Comparison of ENCODE assay signal across 1 cellular context in the genomic region with DNA sequence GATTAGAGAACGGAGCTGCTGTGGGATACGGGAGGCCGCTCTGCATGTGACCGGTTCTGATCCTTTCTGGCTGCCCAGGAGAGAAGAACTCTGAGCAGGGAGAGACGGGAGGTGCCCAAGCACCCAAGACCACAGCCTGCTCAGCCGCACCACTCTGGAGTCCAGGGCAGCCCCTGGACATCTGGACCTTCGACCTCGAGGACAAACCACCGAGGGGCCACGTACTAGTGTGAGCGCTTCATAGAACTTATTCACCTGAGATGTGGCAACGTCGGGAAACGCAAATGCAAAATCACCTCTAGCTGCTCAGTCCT.
TF ChIP-seq lines count a peak whose summit lies in the region.

No MANE protein-coding gene starts in this region.

TF ChIP-seq in IMR-90, 13 proteins besides CTCF, POLR2A, EP300 and RAD21:
- no peak for TF ChIP-seq MXI1 (IDR thresholded peaks at IDR 0.05; ENCODE audit: borderline replicate concordance, low read depth, low read length)
- TF ChIP-seq ELK1 (IDR thresholded peaks at IDR 0.05; ENCODE audit: borderline replicate concordance, low read depth, low read length), result no peak
- no peak for TF ChIP-seq SMC3 (IDR thresholded peaks at IDR 0.05; ENCODE audit: low read depth, low read length)
- no peak for TF ChIP-seq CEBPB (IDR thresholded peaks at IDR 0.05; ENCODE audit: low read depth, low read length)
- TF ChIP-seq RFX5 (IDR thresholded peaks at IDR 0.05; ENCODE audit: low read depth, low read length), result no peak
- no peak for TF ChIP-seq MAZ (IDR thresholded peaks at IDR 0.05; ENCODE audit: borderline replicate concordance, low read depth, low read length)
- TF ChIP-seq FOS (IDR thresholded peaks at IDR 0.05; ENCODE audit: low read depth, low read length), result no peak
- no peak for TF ChIP-seq CHD1 (IDR thresholded peaks at IDR 0.05; ENCODE audit: low read depth, low read length)
- no peak for TF ChIP-seq USF2 (IDR thresholded peaks at IDR 0.05; ENCODE audit: low read depth, low read length)
- TF ChIP-seq MAFK (IDR thresholded peaks at IDR 0.05; ENCODE audit: low read depth, low read length), result no peak
- TF ChIP-seq BHLHE40 (IDR thresholded peaks at IDR 0.05; ENCODE audit: low read depth, low read length), result no peak
- no peak for TF ChIP-seq NFE2L2 (IDR thresholded peaks at IDR 0.05; ENCODE audit: low read depth, low read length)
- no peak for TF ChIP-seq RCOR1 (IDR thresholded peaks at IDR 0.05; ENCODE audit: insufficient replicate concordance, low read length)
